ENCODE assay signal across 8 cellular contexts in genomic region chr16:88804173-88804551, GRCh38. TPM values are rescaled to one million over a fixed set of nuclear protein-coding genes. Genes with fewer than 3 reads are reported as not detected.
A peak's percentile ranks its signal among the peaks of the same experiment; 100 is the strongest.
DNase-seq lines count a peak whose midpoint lies in the region; ATAC-seq, FAIRE-seq and TF ChIP-seq lines count a peak whose summit lies in the region.

No MANE protein-coding gene starts in this region.

- CTCF ChIA-PET in OCI-LY7 (lab: Charles Lee; ENCODE audit: unreplicated experiment) = no interaction called here

- H3K4me1 ChIP-seq in OCI-LY7 (ENCODE audit: insufficient read depth, low read length, poor library complexity, severe bottlenecking) (peaks cover 50% of the 10 kb centered on the region), parathyroid adenoma (peaks cover 3% of the 10 kb centered on the region)

- no peak overlapping the region for H3K9ac ChIP-seq in parathyroid adenoma

- no peak overlapping the region for H3K27ac Mint-ChIP-seq in effector memory CD8-positive, alpha-beta T cell

- H3K4me1 Mint-ChIP-seq in effector memory CD8-positive, alpha-beta T cell (ENCODE audit: low read depth in 2 of 2) = peaks cover 4 to 17% of the 10 kb centered on the region in 2 donors

- H3K27me3 Mint-ChIP-seq in effector memory CD8-positive, alpha-beta T cell = no peaks in the 10 kb centered on the region

- no peak overlapping the region for H2AFZ ChIP-seq in OCI-LY7 (ENCODE audit: low read length)
- H2AFZ ChIP-seq in parathyroid adenoma = peak overlapping the region; percentile 40

- no peak for TF ChIP-seq CTCF in GM12865 (IDR thresholded peaks at IDR 0.05; ENCODE audit: insufficient read depth, low read depth, low read length, missing control alignments)
- no peak for TF ChIP-seq CTCF in OCI-LY7 (conservative IDR thresholded peaks at IDR 0.05; ENCODE audit: low read length)
- TF ChIP-seq CTCF in parathyroid adenoma (IDR thresholded peaks at IDR 0.05) = no peak

- no peaks in the 10 kb centered on the region for H3K9me3 Mint-ChIP-seq in effector memory CD8-positive, alpha-beta T cell

- DNase-seq in GM12865 (ENCODE audit: low read depth) (no peak), OCI-LY7 (ENCODE audit: low spot score) (no peak), RCC 7860 (ENCODE audit: low spot score) (no peak), cerebellar cortex (ENCODE audit: low spot score) (no peak)
- no peak for DNase-seq in effector memory CD8-positive, alpha-beta T cell

- peak overlapping the region; percentile 95 for H3K4me2 ChIP-seq in OCI-LY7 (ENCODE audit: low read length)
- peak overlapping the region; percentile 54 for H3K4me2 ChIP-seq in parathyroid adenoma (ENCODE audit: low read length)

- H3K4me3 ChIP-seq in GM12865 (ENCODE audit: low read depth, low read length) (peak overlapping the region; percentile 64), OCI-LY7 (ENCODE audit: low read depth, low read length, poor library complexity, severe bottlenecking) (peak overlapping the region; percentile 88), parathyroid adenoma (ENCODE audit: low read depth, low read length) (peak overlapping the region; percentile 24)

- H3K36me3 Mint-ChIP-seq in effector memory CD8-positive, alpha-beta T cell (ENCODE audit: insufficient read depth) = peaks cover 42% of the 10 kb centered on the region

- H4K20me1 ChIP-seq in OCI-LY7 (ENCODE audit: insufficient read depth, low read length) = no peaks in the 10 kb centered on the region

- H3K79me2 ChIP-seq in OCI-LY7 (ENCODE audit: insufficient read depth, low read depth, low read length) = peaks cover 35% of the 10 kb centered on the region
- no peaks in the 10 kb centered on the region for H3K79me2 ChIP-seq in parathyroid adenoma

- H3K36me3 ChIP-seq in OCI-LY7 (ENCODE audit: insufficient read depth, low read length) = peaks cover 65% of the 10 kb centered on the region
- H3K36me3 ChIP-seq in parathyroid adenoma (ENCODE audit: control insufficient read depth, insufficient read depth, low read length) = no peaks in the 10 kb centered on the region

- BruUV-seq in OCI-LY7 (replicated peaks; lab: Mats Ljungman, UMichigan) = TSS peak; percentile 54

- H3K4me3 Mint-ChIP-seq in effector memory CD8-positive, alpha-beta T cell = peak overlapping the region; percentile 51 to 54

- POLR2A ChIA-PET in OCI-LY7 (lab: Charles Lee) = no interaction called here

- ATAC-seq in effector memory CD8-positive, alpha-beta T cell (replicated peaks) = no peak
- ATAC-seq in GM21619 (IDR thresholded peaks at IDR 0.05; ENCODE audit: unreplicated experiment) (no peak), GM19455 (IDR thresholded peaks at IDR 0.05; ENCODE audit: unreplicated experiment) (no peak)

- no peak for FAIRE-seq in RCC 7860 (lab: Jason Lieb, UNC)

- no peaks in the 10 kb centered on the region for H3K9me3 ChIP-seq in OCI-LY7 (ENCODE audit: low read length)
- H3K9me3 ChIP-seq in parathyroid adenoma (ENCODE audit: control insufficient read depth, low read length) = no peaks in the 10 kb centered on the region

- H3K27ac ChIP-seq in OCI-LY7 (ENCODE audit: low read depth, low read length, poor library complexity, severe bottlenecking) (peak overlapping the region; percentile 97), parathyroid adenoma (no peak overlapping the region)

- H3K27me3 ChIP-seq in parathyroid adenoma (ENCODE audit: control insufficient read depth, insufficient read depth, low read length) = no peaks in the 10 kb centered on the region

- H3K9me2 ChIP-seq in OCI-LY7 (ENCODE audit: insufficient read depth, low read length) = no peaks in the 10 kb centered on the region

- intact Hi-C loops in OCI-LY7 (cut with micrococcal nuclease; ENCODE audit: unreplicated experiment) = loop anchor here (5.0 kb wide), 1 partner anchor 142 kb away; the partner anchor contains the start of gene MVD

RNA-seq across cellular contexts. Expression of gene CDT1, which starts 0.6 kb away (rescaled TPM):
- 82.7 and 90.2 TPM in 2 replicates for total RNA-seq in OCI-LY7 (2014; rRNA removed; shearing (Covaris generic))
- total RNA-seq in OCI-LY7 (2022) = 108 and 150 TPM in 2 replicates

RNA-seq across cellular contexts. Expression of gene APRT, which starts 7.6 kb away (rescaled TPM):
- total RNA-seq in OCI-LY7 (2014; rRNA removed; shearing (Covaris generic)) = 168 and 216 TPM in 2 replicates
- 118 and 151 TPM in 2 replicates for total RNA-seq in OCI-LY7 (2022)

RNA-seq across cellular contexts. Expression of gene PIEZO1, which starts 19.1 kb away (rescaled TPM):
- total RNA-seq in OCI-LY7 (2014; rRNA removed; shearing (Covaris generic)) = 123 and 144 TPM in 2 replicates
- 154 and 157 TPM in 2 replicates for total RNA-seq in OCI-LY7 (2022)

RNA-seq across cellular contexts. Expression of gene GALNS, which starts 52.6 kb away (rescaled TPM):
- total RNA-seq in OCI-LY7 (2014; rRNA removed; shearing (Covaris generic)) = 17.2 and 18.5 TPM in 2 replicates
- total RNA-seq in OCI-LY7 (2022) = 44.7 and 49.0 TPM in 2 replicates

RNA-seq across cellular contexts. Expression of gene TRAPPC2L, which starts 52.8 kb away (rescaled TPM):
- 27.3 and 27.6 TPM in 2 replicates for total RNA-seq in OCI-LY7 (2014; rRNA removed; shearing (Covaris generic))
- 34.2 and 44.9 TPM in 2 replicates for total RNA-seq in OCI-LY7 (2022)

Comparison
In these comparisons a context has a peak if more than half of its experiments do, and no peak if none do; other contexts are left out.
1. H3K4me3 ChIP-seq: peak in every context shown above with its lines; median percentile 88 in OCI-LY7; 64 in GM12865; 24 in parathyroid adenoma.